1 cellular context compared by ENCODE assay signal in genomic region chrX:16772460-16772859, GRCh38.
TF ChIP-seq lines count a peak whose summit lies in the region.

No MANE protein-coding gene starts in this region.

TF ChIP-seq in SK-N-SH, 30 proteins besides CTCF, POLR2A, EP300 and RAD21 (continued from another document):
- TF ChIP-seq USF1 (IDR thresholded peaks at IDR 0.05; ENCODE audit: borderline replicate concordance, low read depth) (no peak), RCOR1 (IDR thresholded peaks at IDR 0.05; ENCODE audit: low read length) (no peak), FOXM1 (IDR thresholded peaks at IDR 0.05; ENCODE audit: low read depth) (no peak), JUND (IDR thresholded peaks at IDR 0.05) (no peak), NFIC (IDR thresholded peaks at IDR 0.05; ENCODE audit: borderline replicate concordance) (no peak), MXI1 (IDR thresholded peaks at IDR 0.05; ENCODE audit: low read depth, low read length) (no peak), RFX5 (IDR thresholded peaks at IDR 0.05; ENCODE audit: low read length) (no peak), SMC3 (IDR thresholded peaks at IDR 0.05; ENCODE audit: low read depth, low read length) (no peak)
TF ChIP-seq in SK-N-SH: peak in this region for 0.
